9 cellular contexts compared by ENCODE assay signal in genomic region chr7:8442814-8443304, GRCh38. TPM values are rescaled to one million over a fixed set of nuclear protein-coding genes. Genes with fewer than 3 reads are reported as not detected.
DNase-seq lines count a peak whose midpoint lies in the region; TF ChIP-seq lines count a peak whose summit lies in the region.
"Had no signal": no experiment of that assay in that cellular context is flagged by ENCODE, and none has a peak within 500 bp of the region (broad histone marks: within the 10 kb centered on the region; RNA-seq: fewer than 3 reads in every experiment).

No MANE protein-coding gene starts in this region.

- H3K4me1 ChIP-seq in mesodermal cell (ENCODE audit: control insufficient read depth, insufficient read depth, low read length, poor library complexity, severe bottlenecking): peaks cover 7% of the 10 kb centered on the region
- peaks cover 0 to 19% (median 9%) of the 10 kb centered on the region in 5 donors for H3K4me1 ChIP-seq in subcutaneous abdominal adipose tissue (ENCODE audit: control insufficient read depth in 5 of 5, insufficient read depth in 5 of 5, low read length in 5 of 5)

- H3K9ac ChIP-seq in subcutaneous abdominal adipose tissue (ENCODE audit: low read length in 5 of 5): no peak overlapping the region

- no peak for TF ChIP-seq CTCF in coronary artery (IDR thresholded peaks at IDR 0.05)

- H3K27me3 ChIP-seq in subcutaneous abdominal adipose tissue (ENCODE audit: control insufficient read depth in 5 of 5, insufficient read depth in 4 of 5, low read length in 5 of 5): peaks cover 35 to 57% (median 45%) of the 10 kb centered on the region in 5 donors

- H3K27ac ChIP-seq in coronary artery (no peak overlapping the region), mesodermal cell (ENCODE audit: low read depth, low read length, severe bottlenecking) (no peak overlapping the region), subcutaneous abdominal adipose tissue (ENCODE audit: low read depth, low read length) (no peak overlapping the region)

- peak; percentile 77 for DNase-seq in activated effector memory CD4-positive, alpha-beta T cell treated with anti-CD3 and anti-CD28 coated beads, Interleukin-2, amount 50 U/mL, for 16 hours
- DNase-seq in activated effector memory CD4-positive, alpha-beta T cell treated with Interleukin-2 at 50 U/mL for 16 hours: no peak
- DNase-seq in T-helper 2 cell (peak in 3 of 5 experiments; percentile 21 to 74 (median 22)), coronary artery (ENCODE audit: low spot score) (no peak), HuH-7.5 (ENCODE audit: low spot score) (no peak), NCI-H1436 treated with DMSO at 0.1 percent for 48 hours (lab: John Stamatoyannopoulos, UW) (no peak)

- H3K4me3 ChIP-seq in coronary artery (peak overlapping the region; percentile 3), mesodermal cell (ENCODE audit: extremely low read depth, insufficient read depth, low read length, poor library complexity, severe bottlenecking) (peak overlapping the region; percentile 17), subcutaneous abdominal adipose tissue (ENCODE audit: low read depth in 1 of 5, low read length in 5 of 5) (peak overlapping the region in 3 of 5 donors; percentile 16 to 56 (median 49))

- WGBS in mesodermal cell (ENCODE audit: insufficient coverage in 2 of 2), 2 experiments: 0 to 1% methylated on average over 38 to 40 of the region's 40 CpGs

- H3K9me3 ChIP-seq in mesodermal cell (ENCODE audit: control insufficient read depth, low read length) (no peaks in the 10 kb centered on the region), subcutaneous abdominal adipose tissue (ENCODE audit: control insufficient read depth in 5 of 5, low read length in 5 of 5) (peaks cover 0 to 5% (median 0%) of the 10 kb centered on the region in 5 donors)

- no peaks in the 10 kb centered on the region for H3K36me3 ChIP-seq in mesodermal cell (ENCODE audit: control insufficient read depth, insufficient read depth, low read length)
- H3K36me3 ChIP-seq in subcutaneous abdominal adipose tissue (ENCODE audit: control insufficient read depth in 5 of 5, insufficient read depth in 5 of 5, low read length in 5 of 5): no peaks in the 10 kb centered on the region

RNA-seq across cellular contexts. Expression of gene NXPH1, which starts 9.4 kb away (rescaled TPM):
- polyA plus RNA-seq in mesodermal cell (2013, experiment 1 of 2): 0.15 TPM
- 0.20 TPM for polyA plus RNA-seq in mesodermal cell (2013, experiment 2 of 2)
- polyA plus RNA-seq: AG04450 had no signal

Comparison
In these comparisons a context has a peak if more than half of its experiments do, and no peak if none do; other contexts are left out.
1. DNase-seq: peak in activated effector memory CD4-positive, alpha-beta T cell treated with anti-CD3 and anti-CD28 coated beads, Interleukin-2, amount 50 U/mL, for 16 hours (single experiment) and T-helper 2 cell (3 of 5); none in activated effector memory CD4-positive, alpha-beta T cell treated with Interleukin-2 at 50 U/mL for 16 hours (single experiment), coronary artery (single experiment), HuH-7.5 (single experiment) and NCI-H1436 treated with DMSO at 0.1 percent for 48 hours (single experiment).
2. Peak in every context shown above with its lines, with median percentiles within 50 percentile points of each other: H3K4me3 ChIP-seq.